In genomic region chr13:47374741-47375140, GRCh38 we compare ENCODE assay signal across 3 cellular contexts.
A peak's percentile ranks its signal among the peaks of the same experiment; 100 is the strongest.
TF ChIP-seq lines count a peak whose summit lies in the region.

No MANE protein-coding gene starts in this region.

TF ChIP-seq in HepG2, 621 proteins besides CTCF, POLR2A, EP300 and RAD21:
- TF ChIP-seq BCL3 (CRISPR knock-in tag; IDR thresholded peaks at IDR 0.05) (no peak), SMAD3 (CRISPR knock-in tag; IDR thresholded peaks at IDR 0.05) (no peak), ZNF224 (CRISPR knock-in tag; IDR thresholded peaks at IDR 0.05) (no peak), RBM22 (optimal IDR thresholded peaks at IDR 0.05; ENCODE audit: low read length) (no peak), ZNF317 (CRISPR knock-in tag; IDR thresholded peaks at IDR 0.05) (peak; percentile 69), PAX8 (CRISPR knock-in tag; IDR thresholded peaks at IDR 0.05; ENCODE audit: borderline replicate concordance) (no peak)

TF ChIP-seq in WTC11, 78 proteins besides CTCF, POLR2A, EP300 and RAD21:
- TF ChIP-seq MYBL2 (CRISPR knock-in tag; IDR thresholded peaks at IDR 0.05), result no peak
- TF ChIP-seq ZNF317 (CRISPR knock-in tag; IDR thresholded peaks at IDR 0.05; ENCODE audit: borderline replicate concordance, low read depth), result peak; percentile 92

TF ChIP-seq in GM12878, 131 proteins besides CTCF, POLR2A, EP300 and RAD21 (continued from another document):
- no peak for TF ChIP-seq ZSCAN29 (IDR thresholded peaks at IDR 0.05)
- TF ChIP-seq SKIL (IDR thresholded peaks at IDR 0.05; ENCODE audit: low read depth, poor library complexity, severe bottlenecking), result no peak
- no peak for TF ChIP-seq NRF1 (conservative IDR thresholded peaks at IDR 0.05; ENCODE audit: low read depth, low read length)
- TF ChIP-seq GABPA (IDR thresholded peaks at IDR 0.05; ENCODE audit: low read depth), result no peak
- no peak for TF ChIP-seq HDAC6 (IDR thresholded peaks at IDR 0.05; ENCODE audit: unreplicated experiment)
- no peak for TF ChIP-seq MYC (IDR thresholded peaks at IDR 0.05; ENCODE audit: insufficient read depth, insufficient read length, insufficient replicate concordance, low read length, severe bottlenecking)
